ENCODE assay signal across 21 cellular contexts in the genomic region with DNA sequence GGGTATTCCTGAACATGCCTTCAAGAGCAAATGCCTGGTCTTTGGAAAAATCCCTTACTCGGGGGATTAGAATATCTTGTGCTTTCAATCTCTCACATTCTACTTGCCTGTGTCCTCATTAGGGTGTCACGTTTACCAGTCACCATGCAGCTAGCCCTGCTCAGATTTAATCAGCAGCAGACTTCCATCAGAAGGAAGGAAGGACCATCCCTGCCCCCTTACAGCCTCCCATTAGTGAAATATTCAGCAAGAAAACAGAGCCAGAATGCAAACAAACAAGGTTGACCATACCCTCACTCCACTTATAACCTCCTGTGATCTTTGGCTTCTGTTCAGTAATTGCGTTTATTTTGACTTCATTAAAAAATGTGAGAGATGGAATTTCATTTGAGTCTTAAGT.
"Had no signal": no experiment of that assay in that cellular context is flagged by ENCODE, and none has a peak within 500 bp of the region (broad histone marks: within the 10 kb centered on the region; RNA-seq: fewer than 3 reads in every experiment).

No MANE protein-coding gene starts in this region.

- H3K27me3 ChIP-seq: esophagus muscularis mucosa, foreskin keratinocyte, gastroesophageal sphincter, heart left ventricle, hepatocyte, left lung had no signal

- H3K9me3 ChIP-seq: esophagus muscularis mucosa, gastroesophageal sphincter, heart left ventricle, left lung, lower lobe of right lung, mucosa of descending colon had no signal

- DNase-seq: dermis blood vessel endothelial cell; dorsolateral prefrontal cortex; effector CD4-positive, alpha-beta T cell; effector memory CD4-positive, alpha-beta T cell; foreskin keratinocyte; heart left ventricle; hypothalamus; immature natural killer cell; islet precursor cell; kidney; kidney glomerular epithelial cell; left colon; left lung; left ventricle myocardium superior; lower lobe of right lung; mucosa of descending colon had no signal

- H3K27ac Mint-ChIP-seq: immature natural killer cell, mesothelial cell of epicardium had no signal

- ATAC-seq: foreskin keratinocyte, gastroesophageal sphincter, heart left ventricle, left colon, left lung, left ventricle myocardium superior, lower lobe of right lung, mucosa of descending colon had no signal

- H3K9me3 Mint-ChIP-seq: immature natural killer cell had no signal

- H3K27ac ChIP-seq: coronary artery, dorsolateral prefrontal cortex, esophagus muscularis mucosa, foreskin keratinocyte, gastroesophageal sphincter, heart left ventricle, hepatocyte, left lung, lower lobe of right lung had no signal

- H3K4me3 ChIP-seq: coronary artery, dorsolateral prefrontal cortex, esophagus muscularis mucosa, gastroesophageal sphincter, heart left ventricle, hepatocyte, left lung, lower lobe of right lung, mucosa of descending colon had no signal

- H3K4me1 Mint-ChIP-seq: immature natural killer cell had no signal

- H3K4me3 Mint-ChIP-seq: immature natural killer cell, mesothelial cell of epicardium had no signal

- H3K36me3 Mint-ChIP-seq: immature natural killer cell, mesothelial cell of epicardium had no signal

- H3K4me1 ChIP-seq: foreskin keratinocyte, left lung, lower lobe of right lung had no signal
